17 cellular contexts compared by ENCODE assay signal in the genomic region with DNA sequence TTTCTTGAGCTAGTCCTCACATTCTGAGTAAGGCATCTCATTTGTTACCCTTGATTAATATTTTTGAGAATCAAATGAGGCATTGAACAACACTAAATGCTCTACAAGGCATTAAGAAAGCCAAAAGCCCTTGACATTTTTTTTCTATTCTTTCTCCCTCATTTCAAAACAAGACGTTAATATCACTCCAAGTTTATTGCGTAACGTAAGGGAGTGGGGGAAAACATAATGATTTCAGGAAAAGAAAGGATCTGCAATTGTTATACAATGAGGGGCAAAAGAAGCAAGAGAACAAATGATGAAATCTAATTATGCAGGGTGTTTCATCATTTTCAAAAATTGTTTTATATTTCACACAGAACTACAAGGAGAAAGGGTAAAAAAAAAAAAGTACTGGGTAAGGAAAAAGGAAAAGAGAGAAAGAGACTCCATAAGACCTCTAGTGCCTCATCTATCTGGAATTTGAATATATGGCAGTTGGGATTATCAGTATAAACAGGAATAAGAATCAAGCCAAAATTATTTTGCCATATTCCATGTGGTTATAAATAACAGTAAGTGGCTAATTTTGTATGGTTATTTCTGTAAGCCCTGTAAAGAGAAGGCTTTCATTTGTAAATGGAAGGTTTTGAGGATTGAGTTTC.
DNase-seq lines count a peak whose midpoint lies in the region; ATAC-seq and TF ChIP-seq lines count a peak whose summit lies in the region.
"Had no signal": no experiment of that assay in that cellular context is flagged by ENCODE, and none has a peak within 500 bp of the region (broad histone marks: within the 10 kb centered on the region; RNA-seq: fewer than 3 reads in every experiment).

No MANE protein-coding gene starts in this region.

- H3K27me3 Mint-ChIP-seq in Caco-2 (ENCODE audit: insufficient read depth, unreplicated experiment), result no peaks in the 10 kb centered on the region

- H3K4me3 Mint-ChIP-seq in Caco-2 (ENCODE audit: unreplicated experiment), result no peak overlapping the region
- H3K4me3 Mint-ChIP-seq: activated naive CD8-positive, alpha-beta T cell; nephron; stimulated activated naive CD8-positive, alpha-beta T cell treated with anti-CD3 and anti-CD28 coated beads, Interleukin-15, amount 100 ng/mL, for 72 hours had no signal

- H3K27ac Mint-ChIP-seq in Caco-2 (ENCODE audit: unreplicated experiment), result no peak overlapping the region
- H3K27ac Mint-ChIP-seq: activated naive CD8-positive, alpha-beta T cell; stimulated activated naive CD8-positive, alpha-beta T cell treated with anti-CD3 and anti-CD28 coated beads, Interleukin-15, amount 100 ng/mL, for 72 hours had no signal

- WGBS in psoas muscle, 3 donors, result 36 to 64% (median 47%) methylated on average over 3 of the region's 3 CpGs

- H3K4me1 ChIP-seq in ACC112 (ENCODE audit: control insufficient read depth, insufficient read depth, low read length, unreplicated experiment) (peaks cover 35% of the 10 kb centered on the region), psoas muscle (no peaks in the 10 kb centered on the region), tibial artery (no peaks in the 10 kb centered on the region), Caco-2 (peaks cover 17% of the 10 kb centered on the region)

- CTCF ChIA-PET in Caco-2 (lab: Charles Lee), result no interaction called here

- H3K4me3 ChIP-seq in ACC112 (ENCODE audit: low read depth, low read length), result no peak overlapping the region
- H3K4me3 ChIP-seq in fibroblast of villous mesenchyme (ENCODE audit: low read depth, low read length), result no peak overlapping the region
- no peak overlapping the region for H3K4me3 ChIP-seq in psoas muscle
- no peak overlapping the region for H3K4me3 ChIP-seq in tibial artery
- H3K4me3 ChIP-seq in Caco-2 (ENCODE audit: low read depth, low read length), result no peak overlapping the region
- H3K4me3 ChIP-seq in WERI-Rb-1 (ENCODE audit: low read depth, low read length), result no peak overlapping the region

- H3K79me2 ChIP-seq in ACC112 (ENCODE audit: control insufficient read depth, insufficient read depth, low read length, unreplicated experiment), result no peaks in the 10 kb centered on the region

- intact Hi-C loops in psoas muscle (cut with DNase I), result no loop called here
- intact Hi-C loops in tibial artery (cut with DNase I; ENCODE audit: low total_unique reads), result no loop called here
- intact Hi-C loops in Caco-2 (cut with micrococcal nuclease; ENCODE audit: unreplicated experiment), result no loop called here

- no peaks in the 10 kb centered on the region for H3K36me3 ChIP-seq in ACC112 (ENCODE audit: insufficient read depth, low read length)
- H3K36me3 ChIP-seq in psoas muscle (ENCODE audit: insufficient read depth in 1 of 2, low read depth in 1 of 2), result no peaks in the 10 kb centered on the region
- H3K36me3 ChIP-seq in tibial artery, result no peaks in the 10 kb centered on the region
- H3K36me3 ChIP-seq in Caco-2 (ENCODE audit: control insufficient read depth, insufficient read depth, low read length), result no peaks in the 10 kb centered on the region
- H3K36me3 ChIP-seq in WERI-Rb-1, result no peaks in the 10 kb centered on the region

- no peaks in the 10 kb centered on the region for H3K9me3 ChIP-seq in psoas muscle
- no peaks in the 10 kb centered on the region for H3K9me3 ChIP-seq in tibial artery
- H3K9me3 ChIP-seq in Caco-2, result no peaks in the 10 kb centered on the region; the same call in 1 of the 2 replicates
- H3K9me3 ChIP-seq in WERI-Rb-1 (ENCODE audit: severe bottlenecking), result no peaks in the 10 kb centered on the region

- no peaks in the 10 kb centered on the region for H3K27me3 ChIP-seq in ACC112 (ENCODE audit: insufficient read depth, low read length)
- no peaks in the 10 kb centered on the region for H3K27me3 ChIP-seq in psoas muscle (ENCODE audit: insufficient read depth in 3 of 3, low read length in 2 of 3)
- H3K27me3 ChIP-seq in tibial artery, result peaks cover 0 to 4% of the 10 kb centered on the region in 2 donors
- H3K27me3 ChIP-seq in Caco-2 (replicated peaks; ENCODE audit: control insufficient read depth, insufficient read depth, low read length), result no peaks in the 10 kb centered on the region
- no peaks in the 10 kb centered on the region for H3K27me3 ChIP-seq in WERI-Rb-1 (ENCODE audit: insufficient read depth, low read depth, severe bottlenecking)

- peaks cover 9% of the 10 kb centered on the region for H3K4me1 Mint-ChIP-seq in Caco-2 (ENCODE audit: low read depth, unreplicated experiment)
- H3K4me1 Mint-ChIP-seq: stimulated activated naive CD8-positive, alpha-beta T cell treated with anti-CD3 and anti-CD28 coated beads, Interleukin-15, amount 100 ng/mL, for 72 hours had no signal

- peaks cover 9% of the 10 kb centered on the region for H3K9me3 Mint-ChIP-seq in Caco-2 (ENCODE audit: unreplicated experiment)
- H3K9me3 Mint-ChIP-seq: stimulated activated naive CD8-positive, alpha-beta T cell treated with anti-CD3 and anti-CD28 coated beads, Interleukin-15, amount 100 ng/mL, for 72 hours had no signal

- peak in 3 of 4 donors; percentile 9 to 48 (median 31) for ATAC-seq in psoas muscle
- ATAC-seq: activated CD4-positive, CD25-positive, alpha-beta regulatory T cell treated with anti-CD3 and anti-CD28 coated beads, Interleukin-2, amount 50 U/mL, for 24 hours; PC-3; stimulated activated naive CD8-positive, alpha-beta T cell treated with anti-CD3 and anti-CD28 coated beads, Interleukin-15, amount 100 ng/mL, for 72 hours had no signal

- no peak for TF ChIP-seq CTCF in fibroblast of villous mesenchyme (IDR thresholded peaks at IDR 0.05; ENCODE audit: insufficient read depth, low read depth, low read length)
- no peak for TF ChIP-seq CTCF in psoas muscle (IDR thresholded peaks at IDR 0.05)
- no peak for TF ChIP-seq CTCF in tibial artery (IDR thresholded peaks at IDR 0.05)
- TF ChIP-seq CTCF in Caco-2 (IDR thresholded peaks at IDR 0.05; ENCODE audit: insufficient read depth in 1 of 2, low read depth in 1 of 2, low read length in 1 of 2, severe bottlenecking in 1 of 2, unreplicated experiment in 1 of 2), result no peak
- no peak for TF ChIP-seq CTCF in WERI-Rb-1 (IDR thresholded peaks at IDR 0.05; ENCODE audit: low read depth, low read length)

- POLR2A ChIA-PET in Caco-2 (lab: Charles Lee), result no interaction called here

- no TSS peak for BruUV-seq in Caco-2 (replicated peaks; lab: Mats Ljungman, UMichigan)

- H2AFZ ChIP-seq in ACC112 (ENCODE audit: low read length, unreplicated experiment), result peak overlapping the region; percentile 16

- H3K27ac ChIP-seq in ACC112 (ENCODE audit: low read depth, low read length) (peak overlapping the region; percentile 42), angular gyrus (ENCODE audit: low read depth, low read length) (peak overlapping the region; percentile 58), psoas muscle (peak overlapping the region; percentile 6), tibial artery (no peak overlapping the region), WERI-Rb-1 (no peak overlapping the region)

- H3K36me3 Mint-ChIP-seq in Caco-2 (ENCODE audit: insufficient read depth, unreplicated experiment), result peaks cover 4% of the 10 kb centered on the region
- H3K36me3 Mint-ChIP-seq: activated naive CD8-positive, alpha-beta T cell had no signal

- DNase-seq in fibroblast of villous mesenchyme (ENCODE audit: low read depth), result peak; percentile 82
- no peak for DNase-seq in psoas muscle
- DNase-seq in tibial artery, result no peak
- no peak for DNase-seq in HT-29 (ENCODE audit: low spot score)
- no peak for DNase-seq in Caco-2
- DNase-seq in WERI-Rb-1, result no peak
- DNase-seq: activated CD8-positive, alpha-beta memory T cell treated with anti-CD3 and anti-CD28 coated beads, Interleukin-2, amount 50 U/mL, for 4 hours; NCI-H1417 treated with DMSO at 0.1 percent for 48 hours; NCI-H446; PC-3; stimulated activated naive CD8-positive, alpha-beta T cell treated with anti-CD3 and anti-CD28 coated beads, Interleukin-15, amount 100 ng/mL, for 72 hours; T-helper 1 cell had no signal

Comparison
In these comparisons a context has a peak if more than half of its experiments do, and no peak if none do; other contexts are left out.
1. H3K27ac ChIP-seq: peak in ACC112 (single experiment), angular gyrus (single experiment) and psoas muscle (single experiment); none in tibial artery (0 of 2) and WERI-Rb-1 (single experiment).